ENCODE assay signal across 24 cellular contexts in genomic region chr13:112145221-112146072, GRCh38.
DNase-seq lines count a peak whose midpoint lies in the region; ATAC-seq and TF ChIP-seq lines count a peak whose summit lies in the region.
"Had no signal": no experiment of that assay in that cellular context is flagged by ENCODE, and none has a peak within 500 bp of the region (broad histone marks: within the 10 kb centered on the region; RNA-seq: fewer than 3 reads in every experiment).

No MANE protein-coding gene starts in this region.

- H3K4me3 ChIP-seq in heart right ventricle (no peak overlapping the region), upper lobe of right lung (no peak overlapping the region)
- H3K4me3 ChIP-seq: MG63, SJSA1 had no signal

- no peaks in the 10 kb centered on the region for H3K27me3 Mint-ChIP-seq in neural crest cell (ENCODE audit: low read depth)
- peaks cover 4 to 19% of the 10 kb centered on the region in 2 donors for H3K27me3 Mint-ChIP-seq in stimulated activated naive B cell treated with anti-CD40 and anti-IgM and Interleukin-4, amounts not matched to agents 10 μg/mL and 1 μg/mL and 100 μg/mL, for 72 hours
- H3K27me3 Mint-ChIP-seq: CD8-positive, alpha-beta memory T cell had no signal

- H3K4me1 ChIP-seq in heart right ventricle = no peaks in the 10 kb centered on the region
- no peaks in the 10 kb centered on the region for H3K4me1 ChIP-seq in upper lobe of right lung
- H3K4me1 ChIP-seq: BE2C, SJSA1 had no signal

- peaks cover 5% of the 10 kb centered on the region for H3K9me3 Mint-ChIP-seq in neural crest cell
- peaks cover 4 to 9% of the 10 kb centered on the region in 2 donors for H3K9me3 Mint-ChIP-seq in stimulated activated naive B cell treated with anti-CD40 and anti-IgM and Interleukin-4, amounts not matched to agents 10 μg/mL and 1 μg/mL and 100 μg/mL, for 72 hours

- no peak overlapping the region for H3K27ac ChIP-seq in heart right ventricle
- H3K27ac ChIP-seq in upper lobe of right lung = no peak overlapping the region
- H3K27ac ChIP-seq: SJSA1 had no signal

- no peak overlapping the region for H3K4me3 Mint-ChIP-seq in neural crest cell
- no peak overlapping the region for H3K4me3 Mint-ChIP-seq in stimulated activated naive B cell treated with anti-CD40 and anti-IgM and Interleukin-4, amounts not matched to agents 10 μg/mL and 1 μg/mL and 100 μg/mL, for 72 hours
- H3K4me3 Mint-ChIP-seq: CD14-positive monocyte; CD8-positive, alpha-beta memory T cell had no signal

- WGBS in heart right ventricle, 2 donors = 87 to 90% methylated on average over 22 of the region's 22 CpGs

- H3K27ac Mint-ChIP-seq in neural crest cell (ENCODE audit: unreplicated experiment) = peak overlapping the region; percentile 64
- H3K27ac Mint-ChIP-seq in stimulated activated naive B cell treated with anti-CD40 and anti-IgM and Interleukin-4, amounts not matched to agents 10 μg/mL and 1 μg/mL and 100 μg/mL, for 72 hours = no peak overlapping the region
- H3K27ac Mint-ChIP-seq: CD14-positive monocyte; CD8-positive, alpha-beta memory T cell had no signal

- no peaks in the 10 kb centered on the region for H3K36me3 ChIP-seq in heart right ventricle
- no peaks in the 10 kb centered on the region for H3K36me3 ChIP-seq in upper lobe of right lung
- H3K36me3 ChIP-seq: BE2C, MG63, SJSA1 had no signal

- ATAC-seq in heart right ventricle (no peak), upper lobe of right lung (no peak)
- ATAC-seq in stimulated activated naive B cell treated with anti-CD40 and anti-IgM and Interleukin-4, amounts not matched to agents 10 μg/mL and 1 μg/mL and 100 μg/mL, for 72 hours (replicated peaks) = no peak
- ATAC-seq: HCT116 had no signal

- no peaks in the 10 kb centered on the region for H3K36me3 Mint-ChIP-seq in neural crest cell (ENCODE audit: low read depth)
- H3K36me3 Mint-ChIP-seq in stimulated activated naive B cell treated with anti-CD40 and anti-IgM and Interleukin-4, amounts not matched to agents 10 μg/mL and 1 μg/mL and 100 μg/mL, for 72 hours = no peaks in the 10 kb centered on the region
- H3K36me3 Mint-ChIP-seq: CD14-positive monocyte; CD8-positive, alpha-beta memory T cell had no signal

- DNase-seq in cardiac septum (ENCODE audit: low spot score) (peak; percentile 53), heart right ventricle (no peak), ecto neural progenitor cell (ENCODE audit: low spot score) (peak; percentile 18), neural crest cell (ENCODE audit: low read depth, low spot score) (no peak), upper lobe of right lung (peak; percentile 21), DMS114 treated with DMSO at 0.1 percent for 48 hours (lab: John Stamatoyannopoulos, UW; ENCODE audit: unreplicated experiment) (no peak)
- no peak for DNase-seq in stimulated activated naive B cell treated with anti-CD40 and anti-IgM and Interleukin-4, amounts not matched to agents 10 μg/mL and 1 μg/mL and 100 μg/mL, for 72 hours
- no peak for DNase-seq in activated CD4-positive, alpha-beta T cell treated with anti-CD3 and anti-CD28 coated beads for 48 hours
- DNase-seq: ACHN; BE2C; CD8-positive, alpha-beta memory T cell; DMS153; IMR-90; KG1; MG63; NCI-H2029; NCI-H446 treated with DMSO at 0.1 percent for 48 hours; NCI-H526; NCI-H82; Right ventricle myocardium superior; RPMI8226 had no signal

- H3K27me3 ChIP-seq in heart right ventricle (peaks cover 0 to 24% (median 13%) of the 10 kb centered on the region in 7 donors), upper lobe of right lung (no peaks in the 10 kb centered on the region)
- H3K27me3 ChIP-seq: MG63 had no signal

- H3K9me3 ChIP-seq in heart right ventricle (no peaks in the 10 kb centered on the region), upper lobe of right lung (no peaks in the 10 kb centered on the region)
- H3K9me3 ChIP-seq: BE2C, MG63, SJSA1 had no signal

- TF ChIP-seq CTCF in heart right ventricle (IDR thresholded peaks at IDR 0.05) (no peak), neural crest cell (conservative IDR thresholded peaks at IDR 0.05) (no peak), upper lobe of right lung (IDR thresholded peaks at IDR 0.05) (no peak)

- intact Hi-C loops in cardiac septum (cut with DNase I) = no loop called here
- intact Hi-C loops in heart right ventricle (cut with DNase I) = no loop called here
- intact Hi-C loops in upper lobe of right lung (cut with DNase I) = no loop called here

- H3K4me1 Mint-ChIP-seq in neural crest cell = peaks cover 23% of the 10 kb centered on the region
- no peaks in the 10 kb centered on the region for H3K4me1 Mint-ChIP-seq in stimulated activated naive B cell treated with anti-CD40 and anti-IgM and Interleukin-4, amounts not matched to agents 10 μg/mL and 1 μg/mL and 100 μg/mL, for 72 hours
- H3K4me1 Mint-ChIP-seq: CD14-positive monocyte; CD8-positive, alpha-beta memory T cell had no signal

Comparison
In these comparisons a context has a peak if more than half of its experiments do, and no peak if none do; other contexts are left out.
1. DNase-seq: peak in cardiac septum (single experiment), ecto neural progenitor cell (single experiment) and upper lobe of right lung (single experiment); none in heart right ventricle (0 of 2), neural crest cell (single experiment), stimulated activated naive B cell treated with anti-CD40 and anti-IgM and Interleukin-4, amounts not matched to agents 10 μg/mL and 1 μg/mL and 100 μg/mL, for 72 hours (single experiment), DMS114 treated with DMSO at 0.1 percent for 48 hours (single experiment) and activated CD4-positive, alpha-beta T cell treated with anti-CD3 and anti-CD28 coated beads for 48 hours (single experiment).